ENCODE assay signal across 1 cellular context in the genomic region with DNA sequence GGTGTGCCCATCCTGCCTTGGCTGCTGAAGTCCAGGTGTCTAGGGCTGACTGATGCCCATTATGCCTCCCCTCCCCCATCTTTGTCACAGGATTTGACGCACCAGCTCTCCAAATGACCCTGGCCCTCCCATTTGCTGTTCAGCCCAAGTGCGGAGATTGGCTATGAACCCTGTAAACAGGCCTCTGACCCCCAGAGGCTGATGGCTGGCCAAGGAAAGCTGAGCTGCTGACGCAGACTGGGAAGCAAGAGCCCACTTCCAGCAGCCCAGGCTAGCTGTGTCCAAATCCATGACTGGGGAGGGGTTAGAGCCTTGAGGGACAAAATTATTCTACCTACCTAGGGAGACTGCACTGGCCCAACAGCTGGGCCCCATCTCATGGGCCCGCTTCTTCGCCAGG.
TF ChIP-seq lines count a peak whose summit lies in the region.

No MANE protein-coding gene starts in this region.

TF ChIP-seq in liver, 16 proteins besides CTCF, POLR2A, EP300 and RAD21 (continued from another document):
- TF ChIP-seq, protein P1, sequence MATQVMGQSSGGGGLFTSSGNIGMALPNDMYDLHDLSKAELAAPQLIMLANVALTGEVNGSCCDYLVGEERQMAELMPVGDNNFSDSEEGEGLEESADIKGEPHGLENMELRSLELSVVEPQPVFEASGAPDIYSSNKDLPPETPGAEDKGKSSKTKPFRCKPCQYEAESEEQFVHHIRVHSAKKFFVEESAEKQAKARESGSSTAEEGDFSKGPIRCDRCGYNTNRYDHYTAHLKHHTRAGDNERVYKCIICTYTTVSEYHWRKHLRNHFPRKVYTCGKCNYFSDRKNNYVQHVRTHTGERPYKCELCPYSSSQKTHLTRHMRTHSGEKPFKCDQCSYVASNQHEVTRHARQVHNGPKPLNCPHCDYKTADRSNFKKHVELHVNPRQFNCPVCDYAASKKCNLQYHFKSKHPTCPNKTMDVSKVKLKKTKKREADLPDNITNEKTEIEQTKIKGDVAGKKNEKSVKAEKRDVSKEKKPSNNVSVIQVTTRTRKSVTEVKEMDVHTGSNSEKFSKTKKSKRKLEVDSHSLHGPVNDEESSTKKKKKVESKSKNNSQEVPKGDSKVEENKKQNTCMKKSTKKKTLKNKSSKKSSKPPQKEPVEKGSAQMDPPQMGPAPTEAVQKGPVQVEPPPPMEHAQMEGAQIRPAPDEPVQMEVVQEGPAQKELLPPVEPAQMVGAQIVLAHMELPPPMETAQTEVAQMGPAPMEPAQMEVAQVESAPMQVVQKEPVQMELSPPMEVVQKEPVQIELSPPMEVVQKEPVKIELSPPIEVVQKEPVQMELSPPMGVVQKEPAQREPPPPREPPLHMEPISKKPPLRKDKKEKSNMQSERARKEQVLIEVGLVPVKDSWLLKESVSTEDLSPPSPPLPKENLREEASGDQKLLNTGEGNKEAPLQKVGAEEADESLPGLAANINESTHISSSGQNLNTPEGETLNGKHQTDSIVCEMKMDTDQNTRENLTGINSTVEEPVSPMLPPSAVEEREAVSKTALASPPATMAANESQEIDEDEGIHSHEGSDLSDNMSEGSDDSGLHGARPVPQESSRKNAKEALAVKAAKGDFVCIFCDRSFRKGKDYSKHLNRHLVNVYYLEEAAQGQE (IDR thresholded peaks at IDR 0.05): no peak
- TF ChIP-seq YY1 (IDR thresholded peaks at IDR 0.05) (peak; percentile 64), TAF1 (conservative IDR thresholded peaks at IDR 0.05) (no peak), FOXA1 (IDR thresholded peaks at IDR 0.05) (peak; percentile 34)
- TF ChIP-seq, protein P2, sequence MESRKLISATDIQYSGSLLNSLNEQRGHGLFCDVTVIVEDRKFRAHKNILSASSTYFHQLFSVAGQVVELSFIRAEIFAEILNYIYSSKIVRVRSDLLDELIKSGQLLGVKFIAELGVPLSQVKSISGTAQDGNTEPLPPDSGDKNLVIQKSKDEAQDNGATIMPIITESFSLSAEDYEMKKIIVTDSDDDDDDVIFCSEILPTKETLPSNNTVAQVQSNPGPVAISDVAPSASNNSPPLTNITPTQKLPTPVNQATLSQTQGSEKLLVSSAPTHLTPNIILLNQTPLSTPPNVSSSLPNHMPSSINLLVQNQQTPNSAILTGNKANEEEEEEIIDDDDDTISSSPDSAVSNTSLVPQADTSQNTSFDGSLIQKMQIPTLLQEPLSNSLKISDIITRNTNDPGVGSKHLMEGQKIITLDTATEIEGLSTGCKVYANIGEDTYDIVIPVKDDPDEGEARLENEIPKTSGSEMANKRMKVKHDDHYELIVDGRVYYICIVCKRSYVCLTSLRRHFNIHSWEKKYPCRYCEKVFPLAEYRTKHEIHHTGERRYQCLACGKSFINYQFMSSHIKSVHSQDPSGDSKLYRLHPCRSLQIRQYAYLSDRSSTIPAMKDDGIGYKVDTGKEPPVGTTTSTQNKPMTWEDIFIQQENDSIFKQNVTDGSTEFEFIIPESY (IDR thresholded peaks at IDR 0.05): no peak
- TF ChIP-seq, protein P3, sequence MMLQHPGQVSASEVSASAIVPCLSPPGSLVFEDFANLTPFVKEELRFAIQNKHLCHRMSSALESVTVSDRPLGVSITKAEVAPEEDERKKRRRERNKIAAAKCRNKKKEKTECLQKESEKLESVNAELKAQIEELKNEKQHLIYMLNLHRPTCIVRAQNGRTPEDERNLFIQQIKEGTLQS (IDR thresholded peaks at IDR 0.05): no peak
TF ChIP-seq in liver: peak in this region for 7.
